In the genomic region with DNA sequence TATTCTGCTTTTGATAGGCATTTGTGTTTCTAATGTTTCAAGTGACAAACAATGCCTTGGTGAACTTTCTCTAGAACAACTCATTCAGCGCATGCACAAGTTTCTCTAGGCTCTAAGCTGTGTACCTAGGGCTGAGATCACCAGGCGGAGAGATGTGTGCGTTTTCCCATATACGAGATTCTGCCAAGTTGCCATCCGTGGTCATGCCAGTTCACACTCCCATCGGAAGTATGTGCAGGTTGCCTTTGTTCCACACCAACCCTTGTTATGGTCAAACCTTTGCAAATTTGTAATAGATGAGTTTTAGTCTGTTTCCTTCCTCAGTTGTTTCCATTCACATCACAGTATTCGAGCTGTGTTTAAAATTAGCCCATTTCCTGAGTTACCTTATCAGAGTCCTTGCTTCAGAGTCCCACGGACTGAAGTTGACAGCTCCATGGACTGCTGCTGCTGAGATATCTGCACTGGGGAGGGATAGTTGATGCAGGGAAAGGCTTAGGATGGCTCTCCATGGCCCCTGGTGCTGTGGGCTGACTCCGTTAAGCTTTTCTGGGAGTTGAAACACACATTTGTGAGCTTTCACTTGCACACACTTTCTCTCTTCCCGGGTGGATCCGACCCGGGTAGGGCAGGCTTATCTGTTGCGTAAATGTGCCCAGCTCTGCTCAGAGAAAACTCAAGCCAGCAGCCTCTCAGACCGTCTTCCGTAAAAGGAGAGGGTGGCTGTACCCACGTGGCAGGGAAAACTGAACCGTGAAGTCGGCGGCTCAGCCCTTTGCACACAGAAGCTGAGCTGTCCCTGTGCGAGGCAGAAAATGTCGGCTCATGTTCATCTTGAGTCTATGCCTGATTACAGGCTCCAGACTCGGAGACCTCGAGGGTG, we compare ENCODE assay signal across 8 cellular contexts.
DNase-seq lines count a peak whose midpoint lies in the region; ATAC-seq lines count a peak whose summit lies in the region.

No MANE protein-coding gene starts in this region.

- no peaks in the 10 kb centered on the region for H3K27me3 ChIP-seq in layer of hippocampus (ENCODE audit: control insufficient read depth, insufficient read depth, low read length)

- DNase-seq in activated effector memory CD4-positive, alpha-beta T cell treated with anti-CD3 and anti-CD28 coated beads, Interleukin-2, amount 50 U/mL, for 16 hours, result peak; percentile 77
- DNase-seq in activated effector memory CD4-positive, alpha-beta T cell treated with Interleukin-2 at 50 U/mL for 16 hours, result no peak
- DNase-seq in T follicular helper cell (ENCODE audit: low read depth), result peak; percentile 21
- DNase-seq in caudate nucleus (lab: John Stamatoyannopoulos, UW), result peak in 42 of 61 donors; percentile 15 to 82 (median 52)
- DNase-seq in stimulated activated CD4-positive, alpha-beta T cell treated with anti-CD3 and anti-CD28 coated beads, Interleukin-2, amount 100 ng/mL, for 24 hours, result peak; percentile 46 to 53
- no peak for DNase-seq in dedifferentiated amniotic fluid mesenchymal stem cell (ENCODE audit: extremely low spot score)

- ATAC-seq in HG03097 (IDR thresholded peaks at IDR 0.05; ENCODE audit: low FRiP score, unreplicated experiment), result peak; percentile 52

- H3K27ac ChIP-seq in caudate nucleus (ENCODE audit: low read depth, low read length), result peak overlapping the region; percentile 74
- H3K27ac ChIP-seq in layer of hippocampus (ENCODE audit: low read depth, low read length), result peak overlapping the region; percentile 22

Comparison
In these comparisons a context has a peak if more than half of its experiments do, and no peak if none do; other contexts are left out.
1. DNase-seq: peak in activated effector memory CD4-positive, alpha-beta T cell treated with anti-CD3 and anti-CD28 coated beads, Interleukin-2, amount 50 U/mL, for 16 hours (single experiment), T follicular helper cell (single experiment), caudate nucleus (42 of 61) and stimulated activated CD4-positive, alpha-beta T cell treated with anti-CD3 and anti-CD28 coated beads, Interleukin-2, amount 100 ng/mL, for 24 hours (2 of 2); none in activated effector memory CD4-positive, alpha-beta T cell treated with Interleukin-2 at 50 U/mL for 16 hours (single experiment) and dedifferentiated amniotic fluid mesenchymal stem cell (single experiment).